ENCODE assay signal across 27 cellular contexts in genomic region chr2:170228429-170228828, GRCh38. TPM values are rescaled to one million over a fixed set of nuclear protein-coding genes. Genes with fewer than 3 reads are reported as not detected.
"Had no signal": no experiment of that assay in that cellular context is flagged by ENCODE, and none has a peak within 500 bp of the region (broad histone marks: within the 10 kb centered on the region; RNA-seq: fewer than 3 reads in every experiment).

No MANE protein-coding gene starts in this region.

- H3K4me3 ChIP-seq: coronary artery, esophagus muscularis mucosa, gastrocnemius medialis, heart right ventricle, left ventricle myocardium inferior, lung, psoas muscle, right lobe of liver, spleen, tibial artery, upper lobe of left lung, uterus had no signal

- H3K36me3 Mint-ChIP-seq: stimulated activated memory B cell treated with anti-CD40 and anti-IgM and Interleukin-4, amounts not matched to agents 10 μg/mL and 1 μg/mL and 100 μg/mL, for 72 hours had no signal

- H3K4me1 Mint-ChIP-seq: nephron; stimulated activated memory B cell treated with anti-CD40 and anti-IgM and Interleukin-4, amounts not matched to agents 10 μg/mL and 1 μg/mL and 100 μg/mL, for 72 hours had no signal

- H3K36me3 ChIP-seq: esophagus muscularis mucosa, gastrocnemius medialis, heart right ventricle, left ventricle myocardium inferior, right lobe of liver, spleen, tibial artery, upper lobe of left lung, uterus had no signal

- H3K9me3 Mint-ChIP-seq: nephron; stimulated activated memory B cell treated with anti-CD40 and anti-IgM and Interleukin-4, amounts not matched to agents 10 μg/mL and 1 μg/mL and 100 μg/mL, for 72 hours; stimulated activated naive CD8-positive, alpha-beta T cell treated with anti-CD3 and anti-CD28 coated beads, Interleukin-15, Interleukin-2, amounts not matched to agents 100 ng/mL and 50 ng/mL, for 24 hours had no signal

- H3K27me3 Mint-ChIP-seq: stimulated activated memory B cell treated with anti-CD40 and anti-IgM and Interleukin-4, amounts not matched to agents 10 μg/mL and 1 μg/mL and 100 μg/mL, for 72 hours had no signal

- H3K4me3 Mint-ChIP-seq: nephron; stimulated activated memory B cell treated with anti-CD40 and anti-IgM and Interleukin-4, amounts not matched to agents 10 μg/mL and 1 μg/mL and 100 μg/mL, for 72 hours; stimulated activated naive CD8-positive, alpha-beta T cell treated with anti-CD3 and anti-CD28 coated beads, Interleukin-15, Interleukin-2, amounts not matched to agents 100 ng/mL and 50 ng/mL, for 24 hours had no signal

- H3K27ac Mint-ChIP-seq: nephron; stimulated activated memory B cell treated with anti-CD40 and anti-IgM and Interleukin-4, amounts not matched to agents 10 μg/mL and 1 μg/mL and 100 μg/mL, for 72 hours; stimulated activated naive CD8-positive, alpha-beta T cell treated with anti-CD3 and anti-CD28 coated beads, Interleukin-15, Interleukin-2, amounts not matched to agents 100 ng/mL and 50 ng/mL, for 24 hours had no signal

- H3K9me3 ChIP-seq: esophagus muscularis mucosa, gastrocnemius medialis, heart right ventricle, left ventricle myocardium inferior, psoas muscle, right lobe of liver, spleen, tibial artery, upper lobe of left lung, uterus had no signal

- H3K27ac ChIP-seq: coronary artery, epithelial cell of prostate, esophagus muscularis mucosa, gastrocnemius medialis, heart right ventricle, left ventricle myocardium inferior, psoas muscle, right lobe of liver, tibial artery, upper lobe of left lung, uterus had no signal

- H3K27me3 ChIP-seq: esophagus muscularis mucosa, gastrocnemius medialis, heart right ventricle, right lobe of liver, spleen, tibial artery, upper lobe of left lung, uterus had no signal

- DNase-seq: effector CD4-positive, alpha-beta T cell; gastrocnemius medialis; heart right ventricle; kidney; left cardiac atrium; left ventricle myocardium inferior; mesenchymal stem cell; midbrain; psoas muscle; retina; right lobe of liver; spleen; stimulated activated CD4-positive, alpha-beta T cell treated with anti-CD3 and anti-CD28 coated beads, Interleukin-15, amount 100 ng/mL, for 24 hours; stimulated activated CD4-positive, alpha-beta T cell treated with anti-CD3 and anti-CD28 coated beads, Interleukin-1b, Interleukin-23, amount 100 ng/mL, for 48 hours; stimulated activated CD4-positive, alpha-beta T cell treated with anti-CD3 and anti-CD28 coated beads, Interleukin-4, amount 100 ng/mL, for 24 hours; tibial artery; upper lobe of left lung; uterus had no signal

- H3K4me1 ChIP-seq: gastrocnemius medialis, psoas muscle, right lobe of liver, tibial artery, upper lobe of left lung, uterus had no signal

RNA-seq across cellular contexts. Expression of gene MYO3B, which starts 50.5 kb away (rescaled TPM):
- total RNA-seq: dermis microvascular lymphatic vessel endothelial cell, left cardiac atrium, omental fat pad had no signal
- polyA plus RNA-seq: heart right ventricle, psoas muscle had no signal
